In genomic region chr16:31880322-31880979, GRCh38 we compare ENCODE assay signal across 8 cellular contexts. TPM values are rescaled to one million over a fixed set of nuclear protein-coding genes. Genes with fewer than 3 reads are reported as not detected.
A peak's percentile ranks its signal among the peaks of the same experiment; 100 is the strongest.
DNase-seq lines count a peak whose midpoint lies in the region; ATAC-seq lines count a peak whose summit lies in the region.

No MANE protein-coding gene starts in this region.

- peaks cover 40% of the 10 kb centered on the region for H3K4me1 ChIP-seq in SJSA1 (replicated peaks)
- H3K4me1 ChIP-seq in naive thymus-derived CD4-positive, alpha-beta T cell (ENCODE audit: control insufficient read depth in 2 of 2, insufficient read depth in 2 of 2, low read length in 2 of 2) = peaks cover 45 to 53% of the 10 kb centered on the region in 2 donors

- H3K4me1 Mint-ChIP-seq in naive thymus-derived CD4-positive, alpha-beta T cell = peaks cover 53 to 96% (median 89%) of the 10 kb centered on the region in 7 donors

- peaks cover 0 to 22% (median 0%) of the 10 kb centered on the region in 11 donors for H3K9me3 Mint-ChIP-seq in naive thymus-derived CD4-positive, alpha-beta T cell

- CTCF ChIA-PET in naive thymus-derived CD4-positive, alpha-beta T cell (lab: Charles Lee) = interaction anchor here (1.0 to 1.4 kb wide), 2 partner anchors 11 to 65 kb away, joined by 4 to 10 read pairs; no protein-coding TSS in a partner anchor

- H3K4me3 Mint-ChIP-seq in naive thymus-derived CD4-positive, alpha-beta T cell = peak overlapping the region in 8 of 10 donors; percentile 2 to 89 (median 34)

- no peak overlapping the region for H3K4me3 ChIP-seq in SJSA1
- no peak overlapping the region for H3K4me3 ChIP-seq in naive thymus-derived CD4-positive, alpha-beta T cell (ENCODE audit: low read length)

- POLR2A ChIA-PET in naive thymus-derived CD4-positive, alpha-beta T cell (lab: Charles Lee) = interaction anchor here (1.1 kb wide), 1 partner anchor 12 kb away, joined by 4 read pairs; no protein-coding TSS in a partner anchor

- peak; percentile 51 for ATAC-seq in HG02610 (IDR thresholded peaks at IDR 0.05; ENCODE audit: unreplicated experiment)
- ATAC-seq in naive thymus-derived CD4-positive, alpha-beta T cell = peak; percentile 54

- H3K36me3 ChIP-seq in SJSA1 = peaks cover 78% of the 10 kb centered on the region
- peaks cover 0 to 29% (median 5%) of the 10 kb centered on the region in 3 experiments for H3K36me3 ChIP-seq in naive thymus-derived CD4-positive, alpha-beta T cell (ENCODE audit: control insufficient read depth in 2 of 3, insufficient read depth in 3 of 3, low read length in 3 of 3)

- H3K27ac Mint-ChIP-seq in naive thymus-derived CD4-positive, alpha-beta T cell = peak overlapping the region; percentile 53 to 96 (median 75)

- DNase-seq in EH (ENCODE audit: low read depth) (peak; percentile 83), SJSA1 (ENCODE audit: low read depth in 1 of 2, low spot score in 2 of 2) (peak in 1 of 2 experiments; percentile 55), dermis blood vessel endothelial cell (peak; percentile 80), NCI-H2029 (lab: John Stamatoyannopoulos, UW) (no peak), NOMO-1 treated with dmso at 0.1 percent for 144 hours (lab: John Stamatoyannopoulos, UW; ENCODE audit: unreplicated experiment) (no peak), NCI-H2227 (lab: John Stamatoyannopoulos, UW; ENCODE audit: unreplicated experiment) (no peak)
- peak in 1 of 9 donors; percentile 35 for DNase-seq in naive thymus-derived CD4-positive, alpha-beta T cell

- H3K9me3 ChIP-seq in SJSA1 (replicated peaks) = no peaks in the 10 kb centered on the region; the same call in 1 of the 2 replicates
- no peaks in the 10 kb centered on the region for H3K9me3 ChIP-seq in naive thymus-derived CD4-positive, alpha-beta T cell (ENCODE audit: control insufficient read depth in 2 of 3, low read length in 3 of 3)

- H3K36me3 Mint-ChIP-seq in naive thymus-derived CD4-positive, alpha-beta T cell = peaks cover 0 to 90% (median 22%) of the 10 kb centered on the region in 5 donors

- no peaks in the 10 kb centered on the region for H3K27me3 ChIP-seq in SJSA1 (replicated peaks)
- H3K27me3 ChIP-seq in naive thymus-derived CD4-positive, alpha-beta T cell (ENCODE audit: control insufficient read depth in 2 of 2, insufficient read depth in 2 of 2, low read length in 2 of 2) = no peaks in the 10 kb centered on the region

- no peaks in the 10 kb centered on the region for H3K27me3 Mint-ChIP-seq in naive thymus-derived CD4-positive, alpha-beta T cell

- peak overlapping the region; percentile 45 for H3K27ac ChIP-seq in SJSA1
- peak overlapping the region; percentile 35 for H3K27ac ChIP-seq in naive thymus-derived CD4-positive, alpha-beta T cell (ENCODE audit: low read depth, low read length)

- intact Hi-C loops in naive thymus-derived CD4-positive, alpha-beta T cell (cut with micrococcal nuclease) = no loop called here

RNA-seq across cellular contexts. Expression of gene ZNF267, which starts 6.8 kb away (rescaled TPM):
- 18.1 and 21.8 TPM in 2 replicates for total RNA-seq in SJSA1 (2014; rRNA removed; shearing (Covaris generic))
- 33.4 and 41.4 TPM in 2 replicates for total RNA-seq in dermis blood vessel endothelial cell
- total RNA-seq in naive thymus-derived CD4-positive, alpha-beta T cell = 10 to 100 TPM; 34.8 to 74.9 (median 48.8) TPM
- 1 to 10 TPM; 7.3 to 8.6 TPM for polyA plus RNA-seq in naive thymus-derived CD4-positive, alpha-beta T cell

Comparison
In these comparisons a context has a peak if more than half of its experiments do, and no peak if none do; other contexts are left out.
1. DNase-seq: peak in EH (single experiment) and dermis blood vessel endothelial cell (single experiment); none in NCI-H2029 (single experiment), NOMO-1 treated with dmso at 0.1 percent for 144 hours (single experiment) and NCI-H2227 (single experiment).